In genomic region chr17:7021993-7022778, GRCh38 we compare ENCODE assay signal across 8 cellular contexts. TPM values are rescaled to one million over a fixed set of nuclear protein-coding genes. Genes with fewer than 3 reads are reported as not detected.
DNase-seq lines count a peak whose midpoint lies in the region; ATAC-seq and TF ChIP-seq lines count a peak whose summit lies in the region.

No MANE protein-coding gene starts in this region.

- peak; percentile 94 for TF ChIP-seq CTCF in GM10266 (IDR thresholded peaks at IDR 0.05; ENCODE audit: control insufficient read depth, insufficient read depth, low read depth, missing control alignments)

- ATAC-seq in HG02588 (IDR thresholded peaks at IDR 0.05; ENCODE audit: unreplicated experiment), result peak; percentile 65

- DNase-seq in GM10266 (ENCODE audit: extremely low spot score), result peak; percentile 86
- peak; percentile 47 for DNase-seq in NCI-H1694 treated with DMSO at 0.1 percent for 48 hours (lab: John Stamatoyannopoulos, UW)
- DNase-seq in activated CD4-positive, CD25-positive, alpha-beta regulatory T cell treated with anti-CD3 and anti-CD28 coated beads, Interleukin-2, amount 50 U/mL, for 16 hours (ENCODE audit: low read depth, low spot score), result peak; percentile 50
- peak; percentile 80 for DNase-seq in cerebellum (ENCODE audit: low spot score)
- DNase-seq in stimulated activated CD4-positive, alpha-beta T cell treated with anti-CD3 and anti-CD28 coated beads, Interleukin-1b, Interleukin-23, amount 100 ng/mL, for 48 hours, result peak; percentile 79
- no peak for DNase-seq in OCI-M2 (lab: John Stamatoyannopoulos, UW; ENCODE audit: unreplicated experiment)

- H3K27ac ChIP-seq in layer of hippocampus (ENCODE audit: low read depth, low read length), result peak overlapping the region; percentile 42

- H3K27me3 ChIP-seq in layer of hippocampus (ENCODE audit: control insufficient read depth, insufficient read depth, low read length), result peaks cover 5% of the 10 kb centered on the region

RNA-seq across cellular contexts. Expression of gene BCL6B, which starts 0.7 kb away (rescaled TPM):
- total RNA-seq in cerebellum, result 2.1 TPM

RNA-seq across cellular contexts. Expression of gene RNASEK, which starts 9.8 kb away (rescaled TPM):
- 35.2 TPM for total RNA-seq in cerebellum

RNA-seq across cellular contexts. Expression of gene SLC16A13, which starts 13.6 kb away (rescaled TPM):
- total RNA-seq in cerebellum, result 1.4 TPM

RNA-seq across cellular contexts. Expression of gene SLC16A11, which starts 21.7 kb away (rescaled TPM):
- not detected for total RNA-seq in cerebellum

RNA-seq across cellular contexts. Expression of gene ALOX12, which starts 26.3 kb away (rescaled TPM):
- 0.18 TPM for total RNA-seq in cerebellum
